In genomic region chr17:19284005-19284959, GRCh38 we compare ENCODE assay signal across 12 cellular contexts. TPM values are rescaled to one million over a fixed set of nuclear protein-coding genes. Genes with fewer than 3 reads are reported as not detected.
DNase-seq lines count a peak whose midpoint lies in the region; ATAC-seq and TF ChIP-seq lines count a peak whose summit lies in the region.
"Had no signal": no experiment of that assay in that cellular context is flagged by ENCODE, and none has a peak within 500 bp of the region (broad histone marks: within the 10 kb centered on the region; RNA-seq: fewer than 3 reads in every experiment).

No MANE protein-coding gene starts in this region.

- POLR2A ChIA-PET in T-cell (lab: Charles Lee): no interaction called here

- H3K27ac Mint-ChIP-seq in T-cell: peak overlapping the region; percentile 25 to 69

- peaks cover 8% of the 10 kb centered on the region for H3K4me1 ChIP-seq in mucosa of descending colon (ENCODE audit: low read depth)

- intact Hi-C loops in mucosa of descending colon (cut with DNase I, micrococcal nuclease): no loop called here

- peaks cover 11% of the 10 kb centered on the region for H3K36me3 Mint-ChIP-seq in T-cell

- H3K4me3 ChIP-seq in GM12865 (ENCODE audit: low read depth, low read length) (no peak overlapping the region), mucosa of descending colon (no peak overlapping the region)
- H3K4me3 ChIP-seq: colonic mucosa had no signal

- H3K9me3 ChIP-seq in mucosa of descending colon: no peaks in the 10 kb centered on the region
- H3K9me3 ChIP-seq: colonic mucosa had no signal

- H3K27me3 Mint-ChIP-seq in T-cell: peaks cover 3 to 9% of the 10 kb centered on the region in 2 donors

- H3K4me1 Mint-ChIP-seq in T-cell: peaks cover 15 to 26% (median 15%) of the 10 kb centered on the region in 3 donors

- H3K9me3 Mint-ChIP-seq in T-cell: no peaks in the 10 kb centered on the region

- DNase-seq in GM12865 (ENCODE audit: low read depth): peak; percentile 56
- DNase-seq in T-cell: no peak
- DNase-seq in mucosa of descending colon: no peak
- no peak for DNase-seq in NCI-H1436 treated with DMSO at 0.1 percent for 48 hours (lab: John Stamatoyannopoulos, UW)
- DNase-seq in left lobe of liver (ENCODE audit: low spot score): no peak
- DNase-seq in UCSD-AML1 (lab: John Stamatoyannopoulos, UW; ENCODE audit: unreplicated experiment): no peak
- DNase-seq: activated CD8-positive, alpha-beta memory T cell treated with anti-CD3 and anti-CD28 coated beads, Interleukin-2, amount 50 U/mL, for 48 hours; colonic mucosa; NCI-H2029 treated with DMSO at 0.1 percent for 48 hours; SHP77 treated with DMSO at 0.1 percent for 48 hours had no signal

- ATAC-seq in GM21423 (IDR thresholded peaks at IDR 0.05; ENCODE audit: unreplicated experiment) (peak; percentile 48), T-cell (replicated peaks in 1 of 4) (peak; percentile 43 to 61 (median 50)), mucosa of descending colon (peak; percentile 46), left lobe of liver (no peak), HG03571 (IDR thresholded peaks at IDR 0.05; ENCODE audit: unreplicated experiment) (no peak)

- CTCF ChIA-PET in T-cell (lab: Charles Lee): no interaction called here

- H3K36me3 ChIP-seq in mucosa of descending colon (ENCODE audit: low read depth): no peaks in the 10 kb centered on the region
- H3K36me3 ChIP-seq: colonic mucosa had no signal

- no peak for TF ChIP-seq CTCF in GM12865 (IDR thresholded peaks at IDR 0.05; ENCODE audit: insufficient read depth, low read depth, low read length, missing control alignments)
- TF ChIP-seq CTCF in mucosa of descending colon (IDR thresholded peaks at IDR 0.05): no peak

- peak overlapping the region in 1 of 3 donors; percentile 22 for H3K4me3 Mint-ChIP-seq in T-cell

RNA-seq across cellular contexts. Expression of gene EPN2, which starts 47.1 kb away (rescaled TPM):
- total RNA-seq in T-cell (1 to 10 TPM; 5.5 to 9.8 (median 8.4) TPM), mucosa of descending colon (10 to 100 TPM; 32.6 to 75.8 (median 45.0) TPM), left lobe of liver (13.1 TPM)

Comparison
In these comparisons a context has a peak if more than half of its experiments do, and no peak if none do; other contexts are left out.
1. ATAC-seq: peak in GM21423 (single experiment), T-cell (4 of 4) and mucosa of descending colon (single experiment); none in left lobe of liver (single experiment) and HG03571 (single experiment).